Comparison of ENCODE assay signal across 1 cellular context in the genomic region with DNA sequence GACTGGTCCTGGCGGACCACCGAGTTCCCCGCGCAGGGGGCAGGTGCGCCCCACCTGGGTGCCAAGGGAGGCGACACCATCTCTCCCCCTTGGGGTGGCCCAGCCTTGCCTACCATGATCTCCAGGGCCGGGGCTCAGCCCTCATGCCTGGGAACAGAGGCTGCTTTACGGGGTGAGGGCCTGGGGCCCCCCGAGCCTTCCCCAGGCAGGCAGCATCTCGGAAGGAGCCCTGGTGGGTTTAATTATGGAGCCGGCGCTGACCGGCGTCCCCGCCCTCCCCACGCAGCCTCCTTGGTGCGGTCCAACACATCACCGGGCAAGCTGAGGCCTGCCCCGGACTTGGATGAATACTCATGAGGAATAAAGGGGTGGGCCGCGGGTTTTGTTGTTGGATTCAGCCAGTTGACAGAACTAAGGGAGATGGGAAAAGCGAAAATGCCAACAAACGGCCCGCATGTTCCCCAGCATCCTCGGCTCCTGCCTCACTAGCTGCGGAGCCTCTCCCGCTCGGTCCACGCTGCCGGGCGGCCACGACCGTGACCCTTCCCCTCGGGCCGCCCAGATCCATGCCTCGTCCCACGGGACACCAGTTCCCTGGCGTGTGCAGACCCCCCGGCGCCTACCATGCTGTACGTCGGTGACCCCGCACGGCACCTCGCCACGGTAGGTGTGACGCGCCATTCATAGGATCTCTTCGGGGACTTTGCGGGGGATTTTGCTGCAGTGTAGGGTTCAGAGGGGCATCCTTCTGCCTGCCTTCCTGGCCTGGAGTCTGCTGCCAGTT.
TF ChIP-seq lines count a peak whose summit lies in the region.

No MANE protein-coding gene starts in this region.

TF ChIP-seq in H1, 55 proteins besides CTCF, POLR2A, EP300 and RAD21:
- TF ChIP-seq YY1 (IDR thresholded peaks at IDR 0.05; ENCODE audit: low read depth, low read length) (no peak), CTBP2 (IDR thresholded peaks at IDR 0.05; ENCODE audit: borderline replicate concordance, insufficient read depth, insufficient read length, low read length) (no peak), NANOG (IDR thresholded peaks at IDR 0.05; ENCODE audit: insufficient read depth, low read depth, low read length, poor library complexity, severe bottlenecking) (no peak), SAP30 (IDR thresholded peaks at IDR 0.05; ENCODE audit: insufficient read depth, insufficient replicate concordance, low read length) (no peak), TEAD4 (IDR thresholded peaks at IDR 0.05; ENCODE audit: low read depth, low read length) (no peak), SP2 (IDR thresholded peaks at IDR 0.05; ENCODE audit: low read length) (no peak), RBBP5 (IDR thresholded peaks at IDR 0.05; ENCODE audit: borderline replicate concordance, low read depth, low read length) (no peak), CEBPB (IDR thresholded peaks at IDR 0.05; ENCODE audit: low read depth, low read length) (no peak), ASH2L (IDR thresholded peaks at IDR 0.05; ENCODE audit: low read length) (no peak), RXRA (IDR thresholded peaks at IDR 0.05; ENCODE audit: insufficient read depth, low read depth, low read length) (no peak)
- TF ChIP-seq, protein P1, sequence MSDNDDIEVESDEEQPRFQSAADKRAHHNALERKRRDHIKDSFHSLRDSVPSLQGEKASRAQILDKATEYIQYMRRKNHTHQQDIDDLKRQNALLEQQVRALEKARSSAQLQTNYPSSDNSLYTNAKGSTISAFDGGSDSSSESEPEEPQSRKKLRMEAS (IDR thresholded peaks at IDR 0.05): no peak
